ENCODE assay signal across 10 cellular contexts in genomic region chr12:57309420-57309819, GRCh38. TPM values are rescaled to one million over a fixed set of nuclear protein-coding genes. Genes with fewer than 3 reads are reported as not detected.
DNase-seq lines count a peak whose midpoint lies in the region; ATAC-seq and TF ChIP-seq lines count a peak whose summit lies in the region.
"Had no signal": no experiment of that assay in that cellular context is flagged by ENCODE, and none has a peak within 500 bp of the region (broad histone marks: within the 10 kb centered on the region; RNA-seq: fewer than 3 reads in every experiment).

No MANE protein-coding gene starts in this region.

- no peak overlapping the region for H2BK20ac ChIP-seq in H9 (ENCODE audit: low read depth, low read length, poor library complexity, severe bottlenecking)

- no peak overlapping the region for H3K18ac ChIP-seq in H9 (ENCODE audit: insufficient read length, low read depth, low read length)

- no peak overlapping the region for H2BK12ac ChIP-seq in H9 (ENCODE audit: insufficient read length, low read depth, low read length)

- no CpG with 5 or more reads among the region's 2 CpGs for WGBS in H9 (ENCODE audit: extremely low coverage, insufficient read length, low lambda C conversion rate)
- 82% methylated on average over 2 of the region's 2 CpGs for WGBS in smooth muscle cell (ENCODE audit: low lambda C conversion rate)

- H4K20me1 ChIP-seq in H9 (ENCODE audit: control insufficient read depth, insufficient read depth, insufficient read length) = no peaks in the 10 kb centered on the region
- no peaks in the 10 kb centered on the region for H4K20me1 ChIP-seq in fibroblast of lung (ENCODE audit: control insufficient read depth, extremely low read depth, insufficient read depth, low read length)
- no peaks in the 10 kb centered on the region for H4K20me1 ChIP-seq in smooth muscle cell (ENCODE audit: low read depth)

- no peak overlapping the region for H3K4ac ChIP-seq in H9 (ENCODE audit: low read depth, low read length)

- no peak for ATAC-seq in stimulated activated effector memory CD8-positive, alpha-beta T cell treated with anti-CD3 and anti-CD28 coated beads, Interleukin-12 subunit alpha, Interleukin-12 subunit beta, amount 100 ng/mL, for 72 hours
- no peak for ATAC-seq in GM19397 (IDR thresholded peaks at IDR 0.05; ENCODE audit: unreplicated experiment)

- H3K56ac ChIP-seq in H9 (ENCODE audit: insufficient read length, low read depth, low read length) = no peak overlapping the region

- H3K4me3 Mint-ChIP-seq in H9 = no peak overlapping the region
- no peak overlapping the region for H3K4me3 Mint-ChIP-seq in stimulated activated effector memory CD8-positive, alpha-beta T cell treated with anti-CD3 and anti-CD28 coated beads, Interleukin-12 subunit alpha, Interleukin-12 subunit beta, amount 100 ng/mL, for 72 hours
- H3K4me3 Mint-ChIP-seq: activated CD4-positive, alpha-beta memory T cell treated with anti-CD3 and anti-CD28 coated beads for 36 hours; memory B cell had no signal

- H2AFZ ChIP-seq in H9 (ENCODE audit: low read length) (no peak overlapping the region), fibroblast of lung (ENCODE audit: low read length) (no peak overlapping the region), smooth muscle cell (ENCODE audit: low read depth) (no peak overlapping the region)

- H3K27me3 Mint-ChIP-seq in H9 (ENCODE audit: low read depth) = no peaks in the 10 kb centered on the region
- H3K27me3 Mint-ChIP-seq: activated CD4-positive, alpha-beta memory T cell treated with anti-CD3 and anti-CD28 coated beads for 36 hours; memory B cell had no signal

- peaks cover 0 to 14% (median 9%) of the 10 kb centered on the region in 3 experiments; a peak in 3 of 7 replicates for H3K36me3 Mint-ChIP-seq in H9 (ENCODE audit: insufficient read depth in 1 of 3, low read depth in 3 of 3)
- H3K36me3 Mint-ChIP-seq in stimulated activated effector memory CD8-positive, alpha-beta T cell treated with anti-CD3 and anti-CD28 coated beads, Interleukin-12 subunit alpha, Interleukin-12 subunit beta, amount 100 ng/mL, for 72 hours = peaks cover 24% of the 10 kb centered on the region

- no peaks in the 10 kb centered on the region for H3K9me3 ChIP-seq in H9 (ENCODE audit: control insufficient read depth, low read depth, low read length)
- no peaks in the 10 kb centered on the region for H3K9me3 ChIP-seq in SK-N-MC (ENCODE audit: low read depth, low read length)
- no peaks in the 10 kb centered on the region for H3K9me3 ChIP-seq in fibroblast of lung (ENCODE audit: control insufficient read depth, insufficient read depth, low read depth, low read length)
- H3K9me3 ChIP-seq in smooth muscle cell (replicated peaks; ENCODE audit: low read depth) = no peaks in the 10 kb centered on the region

- no peak overlapping the region for H4K5ac ChIP-seq in H9 (ENCODE audit: insufficient read length, low read depth, low read length)

- no peaks in the 10 kb centered on the region for H3K23me2 ChIP-seq in H9 (ENCODE audit: insufficient read length, low read depth, low read length, poor library complexity, severe bottlenecking)

- no peak overlapping the region for H3K9ac ChIP-seq in H9 (ENCODE audit: extremely low read depth, insufficient read length, low read length)
- H3K9ac ChIP-seq in SK-N-MC (ENCODE audit: insufficient read length) = no peak overlapping the region
- no peak overlapping the region for H3K9ac ChIP-seq in fibroblast of lung (ENCODE audit: insufficient read depth, low read length)
- H3K9ac ChIP-seq in smooth muscle cell (ENCODE audit: low read depth) = no peak overlapping the region

- H3K27ac ChIP-seq in H9 (ENCODE audit: insufficient read length, low read depth, low read length) (peak overlapping the region; percentile 32), SK-N-MC (peak overlapping the region; percentile 62), fibroblast of lung (ENCODE audit: insufficient read depth, low read length) (peak overlapping the region; percentile 65), smooth muscle cell (ENCODE audit: low read depth) (no peak overlapping the region)

- H3K27me3 ChIP-seq in H9 (ENCODE audit: insufficient read depth, low read length) = no peaks in the 10 kb centered on the region
- H3K27me3 ChIP-seq in fibroblast of lung (ENCODE audit: control insufficient read depth, insufficient read depth, low read length) = no peaks in the 10 kb centered on the region
- H3K27me3 ChIP-seq in smooth muscle cell (ENCODE audit: low read depth) = no peaks in the 10 kb centered on the region

- H3K4me2 ChIP-seq in H9 (ENCODE audit: insufficient read depth, insufficient read length, low read length) = no peak overlapping the region
- H3K4me2 ChIP-seq in fibroblast of lung (ENCODE audit: extremely low read depth, insufficient read depth, low read length) = peak overlapping the region; percentile 59
- H3K4me2 ChIP-seq in smooth muscle cell = no peak overlapping the region

- H4K8ac ChIP-seq in H9 (replicated peaks; ENCODE audit: insufficient read length, low read depth, low read length) = no peak overlapping the region

- H3K4me1 Mint-ChIP-seq in H9 = no peaks in the 10 kb centered on the region
- peaks cover 6% of the 10 kb centered on the region for H3K4me1 Mint-ChIP-seq in stimulated activated effector memory CD8-positive, alpha-beta T cell treated with anti-CD3 and anti-CD28 coated beads, Interleukin-12 subunit alpha, Interleukin-12 subunit beta, amount 100 ng/mL, for 72 hours
- H3K4me1 Mint-ChIP-seq: memory B cell had no signal

- H3F3A ChIP-seq in smooth muscle cell (ENCODE audit: low read depth) = peaks cover 5% of the 10 kb centered on the region

- H2BK5ac ChIP-seq in H9 (ENCODE audit: insufficient read length, low read length) = no peak overlapping the region

- no peaks in the 10 kb centered on the region for H3K79me1 ChIP-seq in H9 (ENCODE audit: insufficient read depth, low read depth, low read length, poor library complexity, severe bottlenecking)

- no peak overlapping the region for H3T11ph ChIP-seq in H9 (ENCODE audit: low read length)

- H3K4me3 ChIP-seq in SK-N-MC (no peak overlapping the region), fibroblast of lung (replicated peaks in 1 of 4; ENCODE audit: control extremely low read depth in 1 of 4, insufficient read depth in 1 of 4, low read depth in 3 of 4, low read length in 4 of 4) (no peak overlapping the region), smooth muscle cell (no peak overlapping the region)

- H2BK15ac ChIP-seq in H9 (ENCODE audit: low read depth, low read length) = no peak overlapping the region

- H3K4me1 ChIP-seq in H9 (ENCODE audit: insufficient read depth, low read length) (no peaks in the 10 kb centered on the region), fibroblast of lung (ENCODE audit: control insufficient read depth, extremely low read depth, insufficient read depth, low read length) (peaks cover 9% of the 10 kb centered on the region), smooth muscle cell (ENCODE audit: low read depth) (no peaks in the 10 kb centered on the region)

- DNase-seq in H9 (no peak), SK-N-MC (ENCODE audit: low read depth, low spot score) (no peak), fibroblast of lung (ENCODE audit: low read depth in 2 of 2) (peak; percentile 39 to 54), AML-193 (lab: John Stamatoyannopoulos, UW) (no peak), smooth muscle cell (lab: John Stamatoyannopoulos, UW; ENCODE audit: unreplicated experiment) (no peak)
- DNase-seq in stimulated activated effector memory CD8-positive, alpha-beta T cell treated with anti-CD3 and anti-CD28 coated beads, Interleukin-12 subunit alpha, Interleukin-12 subunit beta, amount 100 ng/mL, for 72 hours (ENCODE audit: low spot score in 2 of 2) = no peak
- DNase-seq: activated CD4-positive, alpha-beta memory T cell treated with anti-CD3 and anti-CD28 coated beads for 36 hours; NCI-H524 treated with DMSO at 0.1 percent for 48 hours had no signal

- TF ChIP-seq CTCF in H9 (conservative IDR thresholded peaks at IDR 0.05) (no peak), fibroblast of lung (conservative IDR thresholded peaks at IDR 0.05 in 1 of 2, IDR thresholded peaks at IDR 0.05 in 1 of 2; ENCODE audit: low read depth in 1 of 2, low read length in 2 of 2) (no peak), smooth muscle cell (IDR thresholded peaks at IDR 0.05; ENCODE audit: borderline replicate concordance, insufficient read depth, poor library complexity, severe bottlenecking) (no peak)

- peaks cover 16% of the 10 kb centered on the region for H3K36me3 ChIP-seq in SK-N-MC (ENCODE audit: insufficient read depth, low read length)
- H3K36me3 ChIP-seq in fibroblast of lung (ENCODE audit: control insufficient read depth, insufficient read depth, low read length) = no peaks in the 10 kb centered on the region
- no peaks in the 10 kb centered on the region for H3K36me3 ChIP-seq in smooth muscle cell (ENCODE audit: low read depth)

- H2AK5ac ChIP-seq in H9 (ENCODE audit: insufficient read length, low read length) = no peak overlapping the region

- H4K91ac ChIP-seq in H9 (ENCODE audit: insufficient read length, low read depth, low read length) = no peak overlapping the region

- H3K79me2 ChIP-seq in H9 (ENCODE audit: insufficient read depth, low read length) = no peaks in the 10 kb centered on the region
- no peaks in the 10 kb centered on the region for H3K79me2 ChIP-seq in fibroblast of lung (ENCODE audit: control insufficient read depth, insufficient read depth, low read length)
- H3K79me2 ChIP-seq in smooth muscle cell (ENCODE audit: low read depth) = no peaks in the 10 kb centered on the region

- no peak overlapping the region for H3K23ac ChIP-seq in H9 (ENCODE audit: insufficient read length, low read depth, low read length)

- no peaks in the 10 kb centered on the region for H3K9me3 Mint-ChIP-seq in H9
- H3K9me3 Mint-ChIP-seq in stimulated activated effector memory CD8-positive, alpha-beta T cell treated with anti-CD3 and anti-CD28 coated beads, Interleukin-12 subunit alpha, Interleukin-12 subunit beta, amount 100 ng/mL, for 72 hours = no peaks in the 10 kb centered on the region
- H3K9me3 Mint-ChIP-seq: activated CD4-positive, alpha-beta memory T cell treated with anti-CD3 and anti-CD28 coated beads for 36 hours; memory B cell had no signal

- 0 out of 7 replicates have a peak overlapping the region, but pooled peaks of 1 of the 3 experiments have one; percentile 6 for H3K27ac Mint-ChIP-seq in H9
- peak overlapping the region; percentile 69 for H3K27ac Mint-ChIP-seq in stimulated activated effector memory CD8-positive, alpha-beta T cell treated with anti-CD3 and anti-CD28 coated beads, Interleukin-12 subunit alpha, Interleukin-12 subunit beta, amount 100 ng/mL, for 72 hours
- H3K27ac Mint-ChIP-seq: activated CD4-positive, alpha-beta memory T cell treated with anti-CD3 and anti-CD28 coated beads for 36 hours; memory B cell had no signal

- H2BK120ac ChIP-seq in H9 (ENCODE audit: low read depth, low read length, poor library complexity, severe bottlenecking) = no peak overlapping the region

- no peak overlapping the region for H3K14ac ChIP-seq in H9 (ENCODE audit: insufficient read depth, low read length)

RNA-seq across cellular contexts. Expression of gene STAC3, which starts 58.4 kb away (rescaled TPM):
- total RNA-seq in H9 (2021) (2.0 and 2.8 TPM in 2 replicates), fibroblast of lung (0.26 and 0.33 TPM in 2 replicates), smooth muscle cell (1.4 TPM in 1 of 2 replicates, not detected in the other)
- polyA plus RNA-seq in fibroblast of lung (0.18 and 0.33 TPM in 2 replicates), smooth muscle cell (not detected in 2 replicates)
- 0.38 and 0.51 TPM in 2 replicates for polyA plus RNA-seq in fibroblast of lung (2012)
- polyA minus RNA-seq in fibroblast of lung (ENCODE audit: low replicate concordance) = 1.4 TPM in 1 of 2 replicates, not detected in the other

Comparison
In these comparisons a context has a peak if more than half of its experiments do, and no peak if none do; other contexts are left out.
1. DNase-seq: peak in fibroblast of lung (2 of 2); none in H9 (single experiment), SK-N-MC (single experiment), stimulated activated effector memory CD8-positive, alpha-beta T cell treated with anti-CD3 and anti-CD28 coated beads, Interleukin-12 subunit alpha, Interleukin-12 subunit beta, amount 100 ng/mL, for 72 hours (0 of 2), AML-193 (0 of 2) and smooth muscle cell (single experiment).